ENCODE assay signal across 12 cellular contexts in genomic region chr1:246005067-246005466, GRCh38.
DNase-seq lines count a peak whose midpoint lies in the region; ATAC-seq and TF ChIP-seq lines count a peak whose summit lies in the region.
"Had no signal": no experiment of that assay in that cellular context is flagged by ENCODE, and none has a peak within 500 bp of the region (broad histone marks: within the 10 kb centered on the region; RNA-seq: fewer than 3 reads in every experiment).

No MANE protein-coding gene starts in this region.

- TF ChIP-seq CTCF in choroid plexus epithelial cell (conservative IDR thresholded peaks at IDR 0.05; ENCODE audit: low read depth, low read length) (no peak), omental fat pad (IDR thresholded peaks at IDR 0.05) (no peak), GM13977 (IDR thresholded peaks at IDR 0.05; ENCODE audit: extremely low read depth, insufficient read depth, missing control alignments) (no peak)

- peak; percentile 93 for ATAC-seq in omental fat pad (ENCODE audit: low FRiP score)
- ATAC-seq in GM21619 (IDR thresholded peaks at IDR 0.05; ENCODE audit: unreplicated experiment) = no peak
- no peak for ATAC-seq in GM18909 (IDR thresholded peaks at IDR 0.05; ENCODE audit: poor library complexity, unreplicated experiment)
- ATAC-seq: T-helper 17 cell had no signal

- in situ Hi-C loops in GM13977 (cut with MboI; ENCODE audit: low pct_unique_long_range_greater_than_20kb, low sequenced_read_pairs, unreplicated experiment) = loop anchor here (10.0 to 25.0 kb wide), 2 partner anchors 282 to 450 kb away; no protein-coding TSS in a partner anchor

- H3K4me3 ChIP-seq in choroid plexus epithelial cell (ENCODE audit: low read depth, low read length) = no peak overlapping the region
- H3K4me3 ChIP-seq: cardiac muscle cell had no signal

- peak; percentile 99 for DNase-seq in EH (ENCODE audit: low read depth)
- peak; percentile 84 for DNase-seq in MV-4-11 (lab: John Stamatoyannopoulos, UW)
- DNase-seq in choroid plexus epithelial cell (ENCODE audit: low read depth) = peak; percentile 97
- DNase-seq in omental fat pad (ENCODE audit: low spot score) = no peak
- DNase-seq in GM13977 (ENCODE audit: low spot score) = no peak
- no peak for DNase-seq in HPDE6-E6E7 (ENCODE audit: extremely low spot score)
- DNase-seq: activated CD8-positive, alpha-beta memory T cell treated with anti-CD3 and anti-CD28 coated beads, Interleukin-2, amount 50 U/mL, for 48 hours; NCI-H510A; T-helper 17 cell had no signal

Comparison
In these comparisons a context has a peak if more than half of its experiments do, and no peak if none do; other contexts are left out.
1. DNase-seq: peak in EH (single experiment), MV-4-11 (single experiment) and choroid plexus epithelial cell (single experiment); none in omental fat pad (single experiment), GM13977 (single experiment) and HPDE6-E6E7 (single experiment).